Comparison of ENCODE assay signal across 18 cellular contexts in the genomic region with DNA sequence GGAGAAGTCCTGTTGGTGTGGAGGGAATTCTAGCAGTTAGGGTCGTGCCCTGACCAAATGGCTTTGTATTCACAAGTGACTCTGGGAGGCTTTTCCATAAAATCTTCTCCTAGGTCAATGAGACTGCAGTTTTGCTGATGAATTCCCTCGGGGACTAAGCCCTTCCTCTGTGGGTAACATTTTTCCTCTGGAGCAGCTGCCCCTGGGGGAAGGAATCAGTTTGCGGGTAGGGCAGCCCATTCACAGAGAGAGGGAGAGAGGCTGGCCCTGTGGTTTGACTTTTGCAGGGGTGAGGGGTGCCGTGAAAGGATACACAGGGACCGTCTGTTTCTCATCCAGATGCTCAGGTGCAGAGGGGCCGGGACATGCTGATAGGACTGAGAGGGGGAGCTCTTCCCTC.
"Had no signal": no experiment of that assay in that cellular context is flagged by ENCODE, and none has a peak within 500 bp of the region (broad histone marks: within the 10 kb centered on the region; RNA-seq: fewer than 3 reads in every experiment).

No MANE protein-coding gene starts in this region.

- H3K9me3 ChIP-seq: esophagus squamous epithelium, lower lobe of right lung, thyroid gland, uterus had no signal

- H3K36me3 ChIP-seq: esophagus squamous epithelium, lower lobe of right lung, thyroid gland, uterus had no signal

- H3K4me1 ChIP-seq: esophagus squamous epithelium, lower lobe of right lung, thyroid gland, uterus had no signal

- H3K27me3 ChIP-seq: thyroid gland, uterus had no signal

- H3K4me3 ChIP-seq: esophagus squamous epithelium, lower lobe of right lung, thyroid gland, uterus had no signal

- ATAC-seq: activated CD8-positive, alpha-beta memory T cell treated with anti-CD3 and anti-CD28 coated beads, Interleukin-2, amount 10 ng/mL, durations not matched to agents 7 days and 5 days; activated T-helper 17 cell treated with anti-CD3 and anti-CD28 coated beads, Interleukin-2, amount 50 U/mL, for 72 hours; lower lobe of right lung had no signal

- H3K27ac ChIP-seq: esophagus squamous epithelium, lower lobe of right lung, thyroid gland, uterus had no signal

- DNase-seq: activated CD4-positive, alpha-beta memory T cell treated with anti-CD3 and anti-CD28 coated beads, Interleukin-2, amount 10 ng/mL, durations not matched to agents 7 days and 5 days; activated CD4-positive, alpha-beta T cell treated with anti-CD3 and anti-CD28 coated beads for 48 hours; activated CD4-positive, CD25-positive, alpha-beta regulatory T cell; activated CD8-positive, alpha-beta memory T cell treated with anti-CD3 and anti-CD28 coated beads, Interleukin-2, amount 10 ng/mL, durations not matched to agents 7 days and 5 days; activated naive CD4-positive, alpha-beta T cell; activated naive CD8-positive, alpha-beta T cell treated with anti-CD3 and anti-CD28 coated beads for 36 hours; amniotic stem cell; effector memory CD4-positive, alpha-beta T cell; esophagus squamous epithelium; hippocampal formation; islet precursor cell; lower lobe of right lung; stimulated activated CD4-positive, alpha-beta T cell treated with anti-CD3 and anti-CD28 coated beads, Interleukin-2, amount 100 ng/mL, for 24 hours; stimulated activated naive CD4-positive, alpha-beta T cell treated with Interleukin-2 at 50 U/mL for 16 hours; T-helper 9 cell; thyroid gland; uterus had no signal
